12 cellular contexts compared by ENCODE assay signal in genomic region chr12:8989425-8989824, GRCh38. TPM values are rescaled to one million over a fixed set of nuclear protein-coding genes. Genes with fewer than 3 reads are reported as not detected.
DNase-seq lines count a peak whose midpoint lies in the region; ATAC-seq and TF ChIP-seq lines count a peak whose summit lies in the region.
"Had no signal": no experiment of that assay in that cellular context is flagged by ENCODE, and none has a peak within 500 bp of the region (broad histone marks: within the 10 kb centered on the region; RNA-seq: fewer than 3 reads in every experiment).

KLRG1 (plus strand) TSS chr12:8989546; CDS start chr12:8989636, 90 bp downstream.

- no peaks in the 10 kb centered on the region for H3K9me3 Mint-ChIP-seq in dendritic cell treated with granulocyte-macrophage colony-stimulating factor and Interleukin-4, amounts not matched to agents 40 ng/mL and 50 ng/mL, for 4 days

- POLR2A ChIA-PET in A673 (lab: Charles Lee; ENCODE audit: low non-redundant PET): no interaction called here

- H3K9me3 ChIP-seq in upper lobe of right lung: no peaks in the 10 kb centered on the region
- no peaks in the 10 kb centered on the region for H3K9me3 ChIP-seq in A673 (ENCODE audit: low read depth, low read length, poor library complexity, severe bottlenecking)
- H3K9me3 ChIP-seq: thoracic aorta had no signal

- peaks cover 56% of the 10 kb centered on the region for H3K4me1 Mint-ChIP-seq in dendritic cell treated with granulocyte-macrophage colony-stimulating factor and Interleukin-4, amounts not matched to agents 40 ng/mL and 50 ng/mL, for 4 days (ENCODE audit: low read depth)

- ATAC-seq in upper lobe of right lung (no peak), HG03442 (IDR thresholded peaks at IDR 0.05; ENCODE audit: unreplicated experiment) (no peak)
- ATAC-seq: SK-N-SH treated with all-trans-retinoic acid at 6 μM for 48 hours had no signal

- no peak within 1 kb of the TSS for H3K4me3 Mint-ChIP-seq in dendritic cell treated with granulocyte-macrophage colony-stimulating factor and Interleukin-4, amounts not matched to agents 40 ng/mL and 50 ng/mL, for 4 days

- H3K4me3 ChIP-seq in upper lobe of right lung (no peak within 1 kb of the TSS), A673 (ENCODE audit: low read depth, low read length, poor library complexity, severe bottlenecking) (no peak within 1 kb of the TSS)
- H3K4me3 ChIP-seq: thoracic aorta had no signal

- no peaks in the 10 kb centered on the region for H3K27me3 Mint-ChIP-seq in dendritic cell treated with granulocyte-macrophage colony-stimulating factor and Interleukin-4, amounts not matched to agents 40 ng/mL and 50 ng/mL, for 4 days

- CTCF ChIA-PET in A673 (lab: Charles Lee): no interaction called here

- BruUV-seq in A673 (replicated peaks; lab: Mats Ljungman, UMichigan): no TSS peak

- intact Hi-C loops in dendritic cell treated with granulocyte-macrophage colony-stimulating factor and Interleukin-4, amounts not matched to agents 40 ng/mL and 50 ng/mL, for 4 days (cut with micrococcal nuclease): loop anchor here (5.0 kb wide), 1 partner anchor 37 kb away; no protein-coding TSS in a partner anchor
- intact Hi-C loops in upper lobe of right lung (cut with DNase I) (no loop called here), A673 (cut with micrococcal nuclease; ENCODE audit: unreplicated experiment) (no loop called here)

- H3K36me3 ChIP-seq in upper lobe of right lung (no peaks in the 10 kb centered on the region), A673 (ENCODE audit: insufficient read depth, low read length, poor library complexity, severe bottlenecking) (no peaks in the 10 kb centered on the region)
- H3K36me3 ChIP-seq: thoracic aorta had no signal

- no peaks in the 10 kb centered on the region for H3K27me3 ChIP-seq in upper lobe of right lung
- no peaks in the 10 kb centered on the region for H3K27me3 ChIP-seq in A673 (replicated peaks; ENCODE audit: insufficient read depth, low read depth, low read length, poor library complexity)

- TF ChIP-seq CTCF in upper lobe of right lung (IDR thresholded peaks at IDR 0.05) (no peak), A673 (conservative IDR thresholded peaks at IDR 0.05; ENCODE audit: low read depth, low read length) (no peak)

- H3K27ac Mint-ChIP-seq in dendritic cell treated with granulocyte-macrophage colony-stimulating factor and Interleukin-4, amounts not matched to agents 40 ng/mL and 50 ng/mL, for 4 days: peak within 1 kb of the TSS; percentile 58

- H3K4me1 ChIP-seq in upper lobe of right lung (peaks cover 4% of the 10 kb centered on the region), A673 (ENCODE audit: insufficient read depth, low read length, poor library complexity, severe bottlenecking) (no peaks in the 10 kb centered on the region)

- peak; percentile 25 for DNase-seq in activated naive CD4-positive, alpha-beta T cell treated with Interleukin-2 at 50 U/mL for 16 hours
- no peak for DNase-seq in activated naive CD4-positive, alpha-beta T cell treated with anti-CD3 and anti-CD28 coated beads, Interleukin-2, amount 50 U/mL, for 16 hours
- DNase-seq in SIG-M5 (lab: John Stamatoyannopoulos, UW) (peak; percentile 28), upper lobe of right lung (no peak), LoVo (ENCODE audit: low spot score) (no peak), A673 (ENCODE audit: low spot score) (no peak)
- DNase-seq: NCI-H1436 treated with DMSO at 0.1 percent for 48 hours, NCI-H69 had no signal

- H3K27ac ChIP-seq in upper lobe of right lung (peak within 1 kb of the TSS; percentile 32), A673 (ENCODE audit: low read depth, low read length, poor library complexity, severe bottlenecking) (no peak within 1 kb of the TSS)
- H3K27ac ChIP-seq: thoracic aorta had no signal

- no peaks in the 10 kb centered on the region for H3K36me3 Mint-ChIP-seq in dendritic cell treated with granulocyte-macrophage colony-stimulating factor and Interleukin-4, amounts not matched to agents 40 ng/mL and 50 ng/mL, for 4 days (ENCODE audit: low read depth)

RNA-seq across cellular contexts. Expression of gene KLRG1, which starts in this region (rescaled TPM):
- total RNA-seq in upper lobe of right lung: 3.3 TPM
- 1.2 and 1.9 TPM in 2 replicates for total RNA-seq in A673 (2021)

Comparison
In these comparisons a context has a peak if more than half of its experiments do, and no peak if none do; other contexts are left out.
1. DNase-seq: peak in activated naive CD4-positive, alpha-beta T cell treated with Interleukin-2 at 50 U/mL for 16 hours (single experiment) and SIG-M5 (single experiment); none in activated naive CD4-positive, alpha-beta T cell treated with anti-CD3 and anti-CD28 coated beads, Interleukin-2, amount 50 U/mL, for 16 hours (single experiment), upper lobe of right lung (single experiment), LoVo (single experiment) and A673 (single experiment).